9 cellular contexts compared by ENCODE assay signal in genomic region chr5:115541586-115541985, GRCh38. TPM values are rescaled to one million over a fixed set of nuclear protein-coding genes. Genes with fewer than 3 reads are reported as not detected.
A peak's percentile ranks its signal among the peaks of the same experiment; 100 is the strongest.
DNase-seq lines count a peak whose midpoint lies in the region; ATAC-seq and TF ChIP-seq lines count a peak whose summit lies in the region.
"Had no signal": no experiment of that assay in that cellular context is flagged by ENCODE, and none has a peak within 500 bp of the region (broad histone marks: within the 10 kb centered on the region; RNA-seq: fewer than 3 reads in every experiment).

No MANE protein-coding gene starts in this region.

- H3K4me1 ChIP-seq in CD8-positive, alpha-beta T cell (ENCODE audit: insufficient read depth, low read length) = peaks cover 54% of the 10 kb centered on the region
- H3K4me1 ChIP-seq in duodenal mucosa (ENCODE audit: control insufficient read depth in 1 of 2, insufficient read depth in 2 of 2, low read length in 2 of 2) (peaks cover 37 to 39% of the 10 kb centered on the region in 2 donors), neuron (ENCODE audit: insufficient read depth, low read length) (peaks cover 31% of the 10 kb centered on the region)

- TF ChIP-seq POLR2A in NB4 (IDR thresholded peaks at IDR 0.05; ENCODE audit: extremely low read depth, insufficient read length) = no peak

- no peaks in the 10 kb centered on the region for H3K27me3 Mint-ChIP-seq in CD8-positive, alpha-beta T cell (ENCODE audit: low read depth)

- no peaks in the 10 kb centered on the region for H3K9me3 ChIP-seq in CD8-positive, alpha-beta T cell (ENCODE audit: low read length)
- peaks cover 0 to 12% of the 10 kb centered on the region in 2 donors for H3K9me3 ChIP-seq in duodenal mucosa (ENCODE audit: control insufficient read depth in 1 of 2, low read length in 2 of 2)
- peaks cover 9% of the 10 kb centered on the region for H3K9me3 ChIP-seq in neuron (ENCODE audit: low read length)

- peaks cover 7% of the 10 kb centered on the region for H3K9me3 Mint-ChIP-seq in CD8-positive, alpha-beta T cell

- no peak overlapping the region for H3K27ac ChIP-seq in CD8-positive, alpha-beta T cell (ENCODE audit: low read depth, low read length)
- no peak overlapping the region for H3K27ac ChIP-seq in duodenal mucosa (ENCODE audit: low read depth, low read length)

- intact Hi-C loops in CD8-positive, alpha-beta T cell (cut with DNase I, micrococcal nuclease) = loop anchor here in 1 of 2 experiments (5.0 kb wide), 1 partner anchor 61 kb away; the partner anchor contains the start of gene TICAM2

- H3K27me3 ChIP-seq in CD8-positive, alpha-beta T cell (ENCODE audit: insufficient read depth, low read length) = no peaks in the 10 kb centered on the region
- H3K27me3 ChIP-seq in duodenal mucosa (ENCODE audit: control insufficient read depth in 1 of 2, insufficient read depth in 2 of 2, low read length in 2 of 2) = no peaks in the 10 kb centered on the region
- H3K27me3 ChIP-seq in neuron (ENCODE audit: insufficient read depth, low read length) = no peaks in the 10 kb centered on the region

- DNase-seq in CD8-positive, alpha-beta T cell = no peak
- no peak for DNase-seq in NB4 (ENCODE audit: low read depth)
- no peak for DNase-seq in stimulated activated CD4-positive, alpha-beta T cell treated with anti-CD3 and anti-CD28 coated beads, Interleukin-15, amount 100 ng/mL, for 24 hours
- DNase-seq: stimulated activated CD4-positive, alpha-beta T cell treated with anti-CD3 and anti-CD28 coated beads, Interleukin-4, amount 100 ng/mL, for 4 hours had no signal

- H3K4me1 Mint-ChIP-seq in CD8-positive, alpha-beta T cell (ENCODE audit: low read depth) = peaks cover 78% of the 10 kb centered on the region

- peak overlapping the region; percentile 33 to 97 for H3K9ac ChIP-seq in duodenal mucosa (ENCODE audit: low read depth in 1 of 2, low read length in 2 of 2)

- TF ChIP-seq CTCF in CD8-positive, alpha-beta T cell (IDR thresholded peaks at IDR 0.05) = no peak
- TF ChIP-seq CTCF in NB4 (IDR thresholded peaks at IDR 0.05; ENCODE audit: low read depth, low read length) = no peak

- no peak overlapping the region for H3K27ac Mint-ChIP-seq in CD8-positive, alpha-beta T cell

- ATAC-seq in CD8-positive, alpha-beta T cell = no peak
- ATAC-seq in GM19324 (IDR thresholded peaks at IDR 0.05; ENCODE audit: low FRiP score, unreplicated experiment) (no peak), GM21381 (IDR thresholded peaks at IDR 0.05; ENCODE audit: unreplicated experiment) (no peak), GM18867 (IDR thresholded peaks at IDR 0.05; ENCODE audit: unreplicated experiment) (no peak)

- POLR2A ChIA-PET in CD8-positive, alpha-beta T cell (lab: Charles Lee) = no interaction called here

- H3K4me3 Mint-ChIP-seq in CD8-positive, alpha-beta T cell = peak overlapping the region; percentile 95

- H2AFZ ChIP-seq in neuron (ENCODE audit: low read depth, low read length) = no peak overlapping the region

- H3K36me3 ChIP-seq in CD8-positive, alpha-beta T cell (ENCODE audit: insufficient read depth, low read length) = no peaks in the 10 kb centered on the region
- peaks cover 4 to 21% of the 10 kb centered on the region in 2 donors for H3K36me3 ChIP-seq in duodenal mucosa (ENCODE audit: control insufficient read depth in 1 of 2, insufficient read depth in 2 of 2, low read length in 2 of 2)
- peaks cover 59% of the 10 kb centered on the region for H3K36me3 ChIP-seq in neuron (ENCODE audit: insufficient read depth, low read length)

- CTCF ChIA-PET in CD8-positive, alpha-beta T cell (lab: Charles Lee) = interaction anchor here (1.0 kb wide), 1 partner anchor 33 kb away, joined by 3 read pairs; no protein-coding TSS in a partner anchor

- H3K36me3 Mint-ChIP-seq in CD8-positive, alpha-beta T cell = peaks cover 61% of the 10 kb centered on the region

- H3K4me3 ChIP-seq in CD8-positive, alpha-beta T cell (ENCODE audit: low read depth, low read length) = no peak overlapping the region
- H3K4me3 ChIP-seq in NB4 (ENCODE audit: low read depth, low read length) = peak overlapping the region; percentile 82
- peak overlapping the region; percentile 68 to 91 for H3K4me3 ChIP-seq in duodenal mucosa (ENCODE audit: low read depth in 1 of 2, low read length in 2 of 2)
- H3K4me3 ChIP-seq in neuron (ENCODE audit: low read length) = peak overlapping the region; percentile 93

RNA-seq across cellular contexts. Expression of gene FEM1C, which starts 3.0 kb away (rescaled TPM):
- total RNA-seq in CD8-positive, alpha-beta T cell = 10 to 100 TPM; 32.7 to 32.9 TPM
